ENCODE assay signal across 8 cellular contexts in genomic region chr16:80932725-80933124, GRCh38.
A peak's percentile ranks its signal among the peaks of the same experiment; 100 is the strongest.
DNase-seq lines count a peak whose midpoint lies in the region; ATAC-seq and TF ChIP-seq lines count a peak whose summit lies in the region.

No MANE protein-coding gene starts in this region.

- H3K9me3 ChIP-seq in gastroesophageal sphincter (no peaks in the 10 kb centered on the region), parathyroid adenoma (ENCODE audit: control insufficient read depth, low read length) (no peaks in the 10 kb centered on the region)

- no peaks in the 10 kb centered on the region for H3K79me2 ChIP-seq in parathyroid adenoma

- H3K4me1 Mint-ChIP-seq in WTC11, result peaks cover 17% of the 10 kb centered on the region

- H3K27me3 Mint-ChIP-seq in WTC11 (ENCODE audit: low read depth), result peaks cover 39% of the 10 kb centered on the region

- peak overlapping the region; percentile 78 for H3K4me3 Mint-ChIP-seq in WTC11

- DNase-seq in EH (ENCODE audit: low read depth), result peak; percentile 99
- DNase-seq in WTC11 (ENCODE audit: low spot score), result no peak
- DNase-seq in NCI-H1436 treated with DMSO at 0.1 percent for 48 hours (lab: John Stamatoyannopoulos, UW), result no peak
- DNase-seq in stimulated activated naive CD4-positive, alpha-beta T cell (lab: John Stamatoyannopoulos, UW), result no peak
- no peak for DNase-seq in pons (ENCODE audit: low spot score)

- H3K36me3 ChIP-seq in gastroesophageal sphincter (no peaks in the 10 kb centered on the region), parathyroid adenoma (ENCODE audit: control insufficient read depth, insufficient read depth, low read length) (no peaks in the 10 kb centered on the region)

- H3K4me1 ChIP-seq in gastroesophageal sphincter (peaks cover 0 to 28% (median 14%) of the 10 kb centered on the region in 3 donors), parathyroid adenoma (peaks cover 4% of the 10 kb centered on the region)

- H3K9me3 Mint-ChIP-seq in WTC11, result no peaks in the 10 kb centered on the region

- H3K27ac ChIP-seq in gastroesophageal sphincter (peak overlapping the region; percentile 8 to 89 (median 86)), parathyroid adenoma (peak overlapping the region; percentile 63)

- TF ChIP-seq EP300 in gastroesophageal sphincter (IDR thresholded peaks at IDR 0.05), result no peak

- no peak overlapping the region for H3K27ac Mint-ChIP-seq in WTC11

- 11 to 13% methylated on average over 14 to 18 of the region's 22 CpGs for WGBS in gastroesophageal sphincter (ENCODE audit: low coverage in 1 of 2), 2 donors

- H3K27me3 ChIP-seq in gastroesophageal sphincter, result no peaks in the 10 kb centered on the region
- no peaks in the 10 kb centered on the region for H3K27me3 ChIP-seq in parathyroid adenoma (ENCODE audit: control insufficient read depth, insufficient read depth, low read length)

- H2AFZ ChIP-seq in parathyroid adenoma, result peak overlapping the region; percentile 98

- no peak for TF ChIP-seq POLR2A in gastroesophageal sphincter (IDR thresholded peaks at IDR 0.05)

- POLR2A ChIA-PET in WTC11 (lab: Charles Lee), result no interaction called here

- H3K4me3 ChIP-seq in gastroesophageal sphincter, result peak overlapping the region; percentile 46 to 54
- H3K4me3 ChIP-seq in parathyroid adenoma (ENCODE audit: low read depth, low read length), result peak overlapping the region; percentile 46

- H3K4me2 ChIP-seq in parathyroid adenoma (ENCODE audit: low read length), result peak overlapping the region; percentile 87

- TF ChIP-seq CTCF in WTC11 (IDR thresholded peaks at IDR 0.05), result no peak
- no peak for TF ChIP-seq CTCF in gastroesophageal sphincter (IDR thresholded peaks at IDR 0.05)
- TF ChIP-seq CTCF in parathyroid adenoma (IDR thresholded peaks at IDR 0.05), result no peak

- ATAC-seq in WTC11 (no peak), gastroesophageal sphincter (peak; percentile 70), GM21515 (IDR thresholded peaks at IDR 0.05; ENCODE audit: unreplicated experiment) (no peak)

- H3K9ac ChIP-seq in parathyroid adenoma, result peak overlapping the region; percentile 56

- H3K36me3 Mint-ChIP-seq in WTC11, result no peaks in the 10 kb centered on the region

- CTCF ChIA-PET in WTC11 (lab: Charles Lee), result interaction anchor here (2.8 to 3.3 kb wide), 2 partner anchors 8 to 16 kb away, joined by 13 to 27 read pairs; no protein-coding TSS in a partner anchor

TF ChIP-seq in WTC11, 78 proteins besides CTCF, POLR2A, EP300 and RAD21:
- TF ChIP-seq HMGXB4 (CRISPR knock-in tag; IDR thresholded peaks at IDR 0.05), result peak; percentile 2; the same call in 1 of the 2 replicates
- TF ChIP-seq, protein P1, sequence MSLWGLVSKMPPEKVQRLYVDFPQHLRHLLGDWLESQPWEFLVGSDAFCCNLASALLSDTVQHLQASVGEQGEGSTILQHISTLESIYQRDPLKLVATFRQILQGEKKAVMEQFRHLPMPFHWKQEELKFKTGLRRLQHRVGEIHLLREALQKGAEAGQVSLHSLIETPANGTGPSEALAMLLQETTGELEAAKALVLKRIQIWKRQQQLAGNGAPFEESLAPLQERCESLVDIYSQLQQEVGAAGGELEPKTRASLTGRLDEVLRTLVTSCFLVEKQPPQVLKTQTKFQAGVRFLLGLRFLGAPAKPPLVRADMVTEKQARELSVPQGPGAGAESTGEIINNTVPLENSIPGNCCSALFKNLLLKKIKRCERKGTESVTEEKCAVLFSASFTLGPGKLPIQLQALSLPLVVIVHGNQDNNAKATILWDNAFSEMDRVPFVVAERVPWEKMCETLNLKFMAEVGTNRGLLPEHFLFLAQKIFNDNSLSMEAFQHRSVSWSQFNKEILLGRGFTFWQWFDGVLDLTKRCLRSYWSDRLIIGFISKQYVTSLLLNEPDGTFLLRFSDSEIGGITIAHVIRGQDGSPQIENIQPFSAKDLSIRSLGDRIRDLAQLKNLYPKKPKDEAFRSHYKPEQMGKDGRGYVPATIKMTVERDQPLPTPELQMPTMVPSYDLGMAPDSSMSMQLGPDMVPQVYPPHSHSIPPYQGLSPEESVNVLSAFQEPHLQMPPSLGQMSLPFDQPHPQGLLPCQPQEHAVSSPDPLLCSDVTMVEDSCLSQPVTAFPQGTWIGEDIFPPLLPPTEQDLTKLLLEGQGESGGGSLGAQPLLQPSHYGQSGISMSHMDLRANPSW (CRISPR knock-in tag; conservative IDR thresholded peaks at IDR 0.05; ENCODE audit: low read depth), result no peak
- TF ChIP-seq, protein P2, sequence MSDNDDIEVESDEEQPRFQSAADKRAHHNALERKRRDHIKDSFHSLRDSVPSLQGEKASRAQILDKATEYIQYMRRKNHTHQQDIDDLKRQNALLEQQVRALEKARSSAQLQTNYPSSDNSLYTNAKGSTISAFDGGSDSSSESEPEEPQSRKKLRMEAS (CRISPR knock-in tag; IDR thresholded peaks at IDR 0.05), result peak; percentile 12
